ENCODE assay signal across 13 cellular contexts in the genomic region with DNA sequence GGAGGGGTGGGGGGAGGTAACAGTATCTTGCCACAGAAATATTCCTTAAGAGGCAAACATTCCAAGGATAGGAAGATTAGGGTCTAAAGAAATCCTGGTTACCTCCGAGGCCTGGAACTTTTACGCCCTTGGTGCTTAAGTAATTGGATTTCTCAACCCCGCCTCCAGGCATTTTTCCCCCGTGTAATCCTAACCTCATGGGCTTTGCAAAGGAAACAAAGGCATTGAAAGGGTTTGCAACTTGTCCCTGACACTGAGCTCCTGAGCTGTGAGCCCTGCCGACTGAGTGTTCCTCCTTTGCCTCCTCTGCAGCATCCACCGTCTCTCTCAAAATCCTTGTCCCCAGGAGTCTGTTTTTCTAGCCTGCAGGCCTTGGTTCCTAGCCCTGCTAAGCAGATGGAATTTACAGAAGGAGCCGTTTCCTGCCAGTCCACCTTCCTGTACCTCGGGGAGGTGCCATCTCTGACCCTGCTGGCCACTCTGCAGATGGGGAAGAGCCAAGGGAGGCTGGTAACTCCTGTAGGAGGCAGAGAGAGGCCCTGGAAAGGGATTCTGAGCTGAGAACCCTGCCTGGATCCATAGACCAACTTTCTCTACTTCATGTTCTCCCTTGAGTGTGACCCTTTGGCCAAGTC. TPM values are rescaled to one million over a fixed set of nuclear protein-coding genes. Genes with fewer than 3 reads are reported as not detected.
DNase-seq lines count a peak whose midpoint lies in the region; ATAC-seq and TF ChIP-seq lines count a peak whose summit lies in the region.
"Had no signal": no experiment of that assay in that cellular context is flagged by ENCODE, and none has a peak within 500 bp of the region (broad histone marks: within the 10 kb centered on the region; RNA-seq: fewer than 3 reads in every experiment).

No MANE protein-coding gene starts in this region.

- intact Hi-C loops in natural killer cell (cut with micrococcal nuclease), result loop anchor here (10.0 kb wide), 1 partner anchor 86 kb away; no protein-coding TSS in a partner anchor

- H3K36me3 Mint-ChIP-seq in natural killer cell treated with Interleukin-12 subunit alpha and Interleukin-12 subunit beta and Interleukin-15 and Interleukin-18, amount 100 ng/mL, for 72 hours, result no peaks in the 10 kb centered on the region
- H3K36me3 Mint-ChIP-seq in natural killer cell (peaks cover 5% of the 10 kb centered on the region), type B pancreatic cell (peaks cover 18% of the 10 kb centered on the region)

- H3K9me3 ChIP-seq in adipocyte (ENCODE audit: control insufficient read depth, low read length), result no peaks in the 10 kb centered on the region

- no peak overlapping the region for H3K9ac ChIP-seq in adipocyte (ENCODE audit: low read length)
- H3K9ac ChIP-seq: parathyroid adenoma had no signal

- peaks cover 19 to 55% of the 10 kb centered on the region in 2 donors for H3K4me1 Mint-ChIP-seq in natural killer cell treated with Interleukin-12 subunit alpha and Interleukin-12 subunit beta and Interleukin-15 and Interleukin-18, amount 100 ng/mL, for 72 hours (ENCODE audit: low read depth in 2 of 2)
- peaks cover 49 to 57% of the 10 kb centered on the region in 2 donors for H3K4me1 Mint-ChIP-seq in natural killer cell
- H3K4me1 Mint-ChIP-seq in type B pancreatic cell (ENCODE audit: unreplicated experiment), result peaks cover 71% of the 10 kb centered on the region

- no peaks in the 10 kb centered on the region for H3K9me3 Mint-ChIP-seq in natural killer cell treated with Interleukin-12 subunit alpha and Interleukin-12 subunit beta and Interleukin-15 and Interleukin-18, amount 100 ng/mL, for 72 hours
- H3K9me3 Mint-ChIP-seq in natural killer cell (no peaks in the 10 kb centered on the region), type B pancreatic cell (no peaks in the 10 kb centered on the region)
- H3K9me3 Mint-ChIP-seq: activated T-cell treated with anti-CD3 and anti-CD28 coated beads, Interleukin-2, amount 50 U/mL, for 4 hours had no signal

- peaks cover 40% of the 10 kb centered on the region for H3K4me1 ChIP-seq in adipocyte (ENCODE audit: control insufficient read depth, insufficient read depth, low read length)

- no peaks in the 10 kb centered on the region for H3K36me3 ChIP-seq in adipocyte (ENCODE audit: control insufficient read depth, insufficient read depth, low read length, severe bottlenecking)

- no peak overlapping the region for H3K4me3 Mint-ChIP-seq in natural killer cell treated with Interleukin-12 subunit alpha and Interleukin-12 subunit beta and Interleukin-15 and Interleukin-18, amount 100 ng/mL, for 72 hours
- no peak overlapping the region for H3K4me3 Mint-ChIP-seq in natural killer cell
- peak overlapping the region; percentile 39 for H3K4me3 Mint-ChIP-seq in type B pancreatic cell
- H3K4me3 Mint-ChIP-seq: activated T-cell treated with anti-CD3 and anti-CD28 coated beads, Interleukin-2, amount 50 U/mL, for 4 hours had no signal

- H3K27me3 Mint-ChIP-seq in natural killer cell treated with Interleukin-12 subunit alpha and Interleukin-12 subunit beta and Interleukin-15 and Interleukin-18, amount 100 ng/mL, for 72 hours, result no peaks in the 10 kb centered on the region
- no peaks in the 10 kb centered on the region for H3K27me3 Mint-ChIP-seq in natural killer cell (ENCODE audit: low read depth in 2 of 2)
- no peaks in the 10 kb centered on the region for H3K27me3 Mint-ChIP-seq in type B pancreatic cell

- DNase-seq in natural killer cell treated with Interleukin-12 subunit alpha and Interleukin-12 subunit beta and Interleukin-15 and Interleukin-18, amount 100 ng/mL, for 72 hours (ENCODE audit: low spot score), result peak; percentile 28
- no peak for DNase-seq in natural killer cell
- DNase-seq in adipocyte (ENCODE audit: low read depth), result peak; percentile 49
- DNase-seq in left kidney (ENCODE audit: low read depth, low spot score), result peak; percentile 61
- peak; percentile 44 for DNase-seq in type B pancreatic cell (ENCODE audit: extremely low spot score, unreplicated experiment)
- DNase-seq: activated T-cell treated with anti-CD3 and anti-CD28 coated beads, Interleukin-2, amount 50 U/mL, for 4 hours; aorta; stimulated activated CD4-positive, alpha-beta T cell treated with anti-CD3 and anti-CD28 coated beads, Interleukin-12 subunit alpha, Interleukin-12 subunit beta, amount 100 ng/mL, for 4 hours; SW 1271 had no signal

- H3K27me3 ChIP-seq in adipocyte (replicated peaks; ENCODE audit: control insufficient read depth, insufficient read depth, low read length), result no peaks in the 10 kb centered on the region

- no peak overlapping the region for H3K27ac Mint-ChIP-seq in natural killer cell treated with Interleukin-12 subunit alpha and Interleukin-12 subunit beta and Interleukin-15 and Interleukin-18, amount 100 ng/mL, for 72 hours
- H3K27ac Mint-ChIP-seq in natural killer cell (peak overlapping the region in 1 of 2 donors; percentile 41), type B pancreatic cell (peak overlapping the region; percentile 88)

- TF ChIP-seq CTCF in natural killer cell (IDR thresholded peaks at IDR 0.05), result no peak
- no peak for TF ChIP-seq CTCF in type B pancreatic cell (conservative IDR thresholded peaks at IDR 0.05)

- no peak for ATAC-seq in natural killer cell treated with Interleukin-12 subunit alpha and Interleukin-12 subunit beta and Interleukin-15 and Interleukin-18, amount 100 ng/mL, for 72 hours
- ATAC-seq in natural killer cell, result no peak
- ATAC-seq in GM21786 (IDR thresholded peaks at IDR 0.05; ENCODE audit: unreplicated experiment), result no peak
- ATAC-seq in HG03196 (IDR thresholded peaks at IDR 0.05; ENCODE audit: unreplicated experiment), result no peak
- ATAC-seq in GM18498 (IDR thresholded peaks at IDR 0.05; ENCODE audit: unreplicated experiment), result no peak
- ATAC-seq: activated T-cell treated with anti-CD3 and anti-CD28 coated beads, Interleukin-2, amount 50 U/mL, for 4 hours had no signal

- no peak overlapping the region for H3K4me3 ChIP-seq in adipocyte (ENCODE audit: low read length)

RNA-seq across cellular contexts. Expression of a gene that starts 24.2 kb away (rescaled TPM):
- 10 to 100 TPM; 29.3 to 70.3 TPM for total RNA-seq in natural killer cell treated with Interleukin-12 subunit alpha and Interleukin-12 subunit beta and Interleukin-15 and Interleukin-18, amount 100 ng/mL, for 72 hours
- total RNA-seq in natural killer cell (10 to 100 TPM; 40.0 to 47.9 (median 45.3) TPM), type B pancreatic cell (ENCODE audit: low replicate concordance) (34.6 and 71.5 TPM in 2 replicates)
